22 cellular contexts compared by ENCODE assay signal in the genomic region with DNA sequence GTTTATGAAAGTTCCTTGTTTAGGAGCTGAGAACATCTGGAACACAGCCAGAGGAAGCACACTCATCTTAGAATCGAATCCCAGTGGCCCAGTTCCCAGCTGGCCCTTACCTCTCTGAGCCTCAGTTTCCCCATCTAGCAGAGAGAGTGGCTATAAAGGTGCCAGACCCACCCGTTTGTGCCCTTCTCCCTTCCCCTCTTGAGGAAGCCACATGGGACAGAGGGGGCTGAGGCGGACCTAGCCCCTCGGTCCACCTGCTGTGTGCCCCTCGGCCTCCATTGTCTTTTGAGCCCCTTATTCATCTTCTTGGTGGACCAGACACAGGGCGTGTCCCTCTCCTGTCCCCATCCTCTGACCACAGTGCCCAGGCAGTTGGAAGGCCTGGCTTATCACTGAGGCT. TPM values are rescaled to one million over a fixed set of nuclear protein-coding genes. Genes with fewer than 3 reads are reported as not detected.
"Had no signal": no experiment of that assay in that cellular context is flagged by ENCODE, and none has a peak within 500 bp of the region (broad histone marks: within the 10 kb centered on the region; RNA-seq: fewer than 3 reads in every experiment).

No MANE protein-coding gene starts in this region.

- ATAC-seq: HepG2 had no signal

- DNase-seq: IMR-90, Kasumi-1, KG1, MM.1S, NCI-H1092 treated with DMSO at 0.1 percent for 48 hours, NCI-H1436, NCI-H187, NCI-H2029, NCI-H2081 treated with DMSO at 0.1 percent for 48 hours, NCI-H2171, NCI-H226, NCI-H446 treated with DMSO at 0.1 percent for 48 hours, NCI-H510A treated with DMSO at 0.1 percent for 48 hours, NCI-H526, NCI-H82, RPMI8226, SK-N-SH, SW 1271 had no signal

- H3K9me2 ChIP-seq: SK-N-SH had no signal

- H3K4me2 ChIP-seq: SK-N-SH had no signal

- H3K9ac ChIP-seq: SK-N-SH had no signal

- H3K9me3 ChIP-seq: SK-N-SH had no signal

RNA-seq across cellular contexts. Expression of a gene that starts 5.9 kb away (rescaled TPM):
- total RNA-seq: IMR-90, SK-MEL-5 had no signal
- polyA plus RNA-seq: IMR-90, SK-N-SH had no signal

RNA-seq across cellular contexts. Expression of a gene that starts 58.1 kb away (rescaled TPM):
- total RNA-seq: HepG2, HT1080, IMR-90, M059J, SK-MEL-5 had no signal
- polyA plus RNA-seq: HepG2, IMR-90, SK-N-SH had no signal
